8 cellular contexts compared by ENCODE assay signal in genomic region chr14:78848234-78848820, GRCh38.
DNase-seq lines count a peak whose midpoint lies in the region; ATAC-seq and TF ChIP-seq lines count a peak whose summit lies in the region.

No MANE protein-coding gene starts in this region.

- no peaks in the 10 kb centered on the region for H3K36me3 ChIP-seq in mesenchymal stem cell (ENCODE audit: control insufficient read depth in 1 of 2, insufficient read depth in 2 of 2, low read depth in 1 of 2, low read length in 2 of 2)

- no peaks in the 10 kb centered on the region for H3K4me1 Mint-ChIP-seq in activated T-cell treated with anti-CD3 and anti-CD28 coated beads, Interleukin-2, amount 50 U/mL, for 24 hours (ENCODE audit: low read depth)

- no peaks in the 10 kb centered on the region for H3K9me3 Mint-ChIP-seq in activated T-cell treated with anti-CD3 and anti-CD28 coated beads, Interleukin-2, amount 50 U/mL, for 24 hours

- H2BK12ac ChIP-seq in mesenchymal stem cell (ENCODE audit: low read length in 2 of 2): no peak overlapping the region

- H4K8ac ChIP-seq in mesenchymal stem cell (ENCODE audit: low read length): no peak overlapping the region

- no peaks in the 10 kb centered on the region for H3K4me1 ChIP-seq in mesenchymal stem cell (ENCODE audit: control insufficient read depth, insufficient read depth, low read depth, low read length)

- peak; percentile 28 for DNase-seq in activated T-cell treated with anti-CD3 and anti-CD28 coated beads, Interleukin-2, amount 50 U/mL, for 24 hours
- no peak for DNase-seq in activated T-cell treated with anti-CD3 and anti-CD28 coated beads, Interleukin-2, amount 50 U/mL, for 1 hour
- DNase-seq in HS-5 (ENCODE audit: low read depth) (peak; percentile 10), RKO (ENCODE audit: low spot score) (peak; percentile 54), coronary artery (ENCODE audit: low spot score) (no peak), mesenchymal stem cell (peak; percentile 33), GOT3 (lab: John Stamatoyannopoulos, UW) (no peak)

- H3K27me3 ChIP-seq in mesenchymal stem cell (ENCODE audit: control insufficient read depth in 1 of 2, insufficient read depth in 1 of 2, low read length in 2 of 2): no peaks in the 10 kb centered on the region

- no peak overlapping the region for H3K9ac ChIP-seq in mesenchymal stem cell (ENCODE audit: low read length)

- H4K91ac ChIP-seq in mesenchymal stem cell (ENCODE audit: low read length): no peak overlapping the region

- no peak overlapping the region for H2BK5ac ChIP-seq in mesenchymal stem cell (ENCODE audit: low read depth, low read length, poor library complexity, severe bottlenecking)

- H3K14ac ChIP-seq in mesenchymal stem cell (ENCODE audit: low read length in 2 of 2): no peak overlapping the region

- H3K4me3 ChIP-seq in coronary artery: no peak overlapping the region
- H3K4me3 ChIP-seq in mesenchymal stem cell (ENCODE audit: insufficient read depth in 1 of 2, low read depth in 1 of 2, low read length in 2 of 2): no peak overlapping the region

- no peak overlapping the region for H3K4me2 ChIP-seq in mesenchymal stem cell (ENCODE audit: low read length, poor library complexity, severe bottlenecking)

- peak; percentile 93 for ATAC-seq in GM21515 (IDR thresholded peaks at IDR 0.05; ENCODE audit: unreplicated experiment)

- no peaks in the 10 kb centered on the region for H3K9me3 ChIP-seq in mesenchymal stem cell (ENCODE audit: control insufficient read depth, low read length)

- H3K27ac ChIP-seq in coronary artery: no peak overlapping the region
- H3K27ac ChIP-seq in mesenchymal stem cell (ENCODE audit: low read length, poor library complexity, severe bottlenecking): no peak overlapping the region

- H3K36me3 Mint-ChIP-seq in activated T-cell treated with anti-CD3 and anti-CD28 coated beads, Interleukin-2, amount 50 U/mL, for 24 hours (ENCODE audit: low read depth): no peaks in the 10 kb centered on the region

- no peak overlapping the region for H2AK5ac ChIP-seq in mesenchymal stem cell (ENCODE audit: low read length, severe bottlenecking)

- no peak overlapping the region for H3K4me3 Mint-ChIP-seq in activated T-cell treated with anti-CD3 and anti-CD28 coated beads, Interleukin-2, amount 50 U/mL, for 24 hours

- no peak overlapping the region for H2AFZ ChIP-seq in mesenchymal stem cell (ENCODE audit: low read depth, low read length)

- H3K23ac ChIP-seq in mesenchymal stem cell (ENCODE audit: low read length in 2 of 2): no peak overlapping the region

- H2BK120ac ChIP-seq in mesenchymal stem cell (ENCODE audit: low read depth, low read length): no peak overlapping the region

- no peak overlapping the region for H2BK15ac ChIP-seq in mesenchymal stem cell (ENCODE audit: low read depth, poor library complexity, severe bottlenecking)

- TF ChIP-seq CTCF in coronary artery (IDR thresholded peaks at IDR 0.05): peak; percentile 33

- no peak overlapping the region for H3K18ac ChIP-seq in mesenchymal stem cell (ENCODE audit: low read depth in 1 of 2, low read length in 2 of 2)

- peaks cover 4% of the 10 kb centered on the region for H3K27me3 Mint-ChIP-seq in activated T-cell treated with anti-CD3 and anti-CD28 coated beads, Interleukin-2, amount 50 U/mL, for 24 hours

- WGBS in mesenchymal stem cell: 24% methylated on average over 4 of the region's 6 CpGs

- H3K79me1 ChIP-seq in mesenchymal stem cell (replicated peaks; ENCODE audit: low read length, poor library complexity, severe bottlenecking): no peaks in the 10 kb centered on the region

- H3K27ac Mint-ChIP-seq in activated T-cell treated with anti-CD3 and anti-CD28 coated beads, Interleukin-2, amount 50 U/mL, for 24 hours: no peak overlapping the region

- no peak overlapping the region for H3K4ac ChIP-seq in mesenchymal stem cell (ENCODE audit: low read depth in 1 of 2, low read length in 2 of 2)

Comparison
In these comparisons a context has a peak if more than half of its experiments do, and no peak if none do; other contexts are left out.
1. DNase-seq: peak in activated T-cell treated with anti-CD3 and anti-CD28 coated beads, Interleukin-2, amount 50 U/mL, for 24 hours (single experiment), HS-5 (single experiment), RKO (single experiment) and mesenchymal stem cell (single experiment); none in activated T-cell treated with anti-CD3 and anti-CD28 coated beads, Interleukin-2, amount 50 U/mL, for 1 hour (single experiment), coronary artery (single experiment) and GOT3 (single experiment).